In genomic region chr1:19262728-19263127, GRCh38 we compare ENCODE assay signal across 23 cellular contexts.
"Had no signal": no experiment of that assay in that cellular context is flagged by ENCODE, and none has a peak within 500 bp of the region (broad histone marks: within the 10 kb centered on the region; RNA-seq: fewer than 3 reads in every experiment).

No MANE protein-coding gene starts in this region.

- H3K9me3 ChIP-seq: esophagus muscularis mucosa, gastroesophageal sphincter, heart left ventricle, prostate gland, right atrium auricular region, sigmoid colon, stomach, thyroid gland, vagina had no signal

- H3K36me3 Mint-ChIP-seq: natural killer cell had no signal

- H2AFZ ChIP-seq: hepatocyte had no signal

- H3K4me2 ChIP-seq: hepatocyte had no signal

- H3K27me3 Mint-ChIP-seq: dendritic cell treated with granulocyte-macrophage colony-stimulating factor and Interleukin-4, amounts not matched to agents 40 ng/mL and 50 ng/mL, for 4 days; memory B cell had no signal

- H3K27me3 ChIP-seq: esophagus muscularis mucosa, foreskin keratinocyte, gastroesophageal sphincter, heart left ventricle, hepatocyte, right atrium auricular region, sigmoid colon, stomach, thyroid gland, vagina had no signal

- DNase-seq: effector CD8-positive, alpha-beta T cell; endodermal cell; foreskin keratinocyte; heart left ventricle; kidney; natural killer cell; sigmoid colon; stimulated activated CD4-positive, alpha-beta T cell treated with anti-CD3 and anti-CD28 coated beads, Interleukin-4, amount 100 ng/mL, for 24 hours; stimulated activated naive CD4-positive, alpha-beta T cell treated with Interleukin-2 at 50 U/mL for 16 hours; stomach; thyroid gland; trophoblast cell had no signal

- H3K27ac Mint-ChIP-seq: dendritic cell treated with granulocyte-macrophage colony-stimulating factor and Interleukin-4, amounts not matched to agents 40 ng/mL and 50 ng/mL, for 4 days; endodermal cell; memory B cell; natural killer cell; stimulated activated effector memory CD8-positive, alpha-beta T cell treated with anti-CD3 and anti-CD28 coated beads, Interleukin-12 subunit alpha, Interleukin-12 subunit beta, amount 100 ng/mL, for 72 hours had no signal

- H3K4me1 ChIP-seq: esophagus muscularis mucosa, foreskin keratinocyte, gastroesophageal sphincter, prostate gland, right atrium auricular region, sigmoid colon, thyroid gland, vagina had no signal

- H3K4me3 ChIP-seq: esophagus muscularis mucosa, gastroesophageal sphincter, heart left ventricle, hepatocyte, lung, prostate gland, right atrium auricular region, sigmoid colon, stomach, thyroid gland, vagina had no signal

- FAIRE-seq: kidney had no signal

- H3K9me3 Mint-ChIP-seq: dendritic cell treated with granulocyte-macrophage colony-stimulating factor and Interleukin-4, amounts not matched to agents 40 ng/mL and 50 ng/mL, for 4 days; endodermal cell; natural killer cell; stimulated activated effector memory CD8-positive, alpha-beta T cell treated with anti-CD3 and anti-CD28 coated beads, Interleukin-12 subunit alpha, Interleukin-12 subunit beta, amount 100 ng/mL, for 72 hours had no signal

- H3K4me3 Mint-ChIP-seq: dendritic cell treated with granulocyte-macrophage colony-stimulating factor and Interleukin-4, amounts not matched to agents 40 ng/mL and 50 ng/mL, for 4 days; endodermal cell; memory B cell; natural killer cell; stimulated activated effector memory CD8-positive, alpha-beta T cell treated with anti-CD3 and anti-CD28 coated beads, Interleukin-12 subunit alpha, Interleukin-12 subunit beta, amount 100 ng/mL, for 72 hours had no signal

- H3K79me2 ChIP-seq: hepatocyte had no signal

- ATAC-seq: foreskin keratinocyte; gastroesophageal sphincter; heart left ventricle; left lobe of liver; natural killer cell; stimulated activated effector memory CD8-positive, alpha-beta T cell treated with anti-CD3 and anti-CD28 coated beads, Interleukin-12 subunit alpha, Interleukin-12 subunit beta, amount 100 ng/mL, for 72 hours had no signal

- H3K4me1 Mint-ChIP-seq: endodermal cell, memory B cell, natural killer cell had no signal

- H3K27ac ChIP-seq: esophagus muscularis mucosa, foreskin keratinocyte, gastroesophageal sphincter, heart left ventricle, hepatocyte, prostate gland, right atrium auricular region, sigmoid colon, stomach, thyroid gland, vagina had no signal
